Comparison of ENCODE assay signal across 1 cellular context in the genomic region with DNA sequence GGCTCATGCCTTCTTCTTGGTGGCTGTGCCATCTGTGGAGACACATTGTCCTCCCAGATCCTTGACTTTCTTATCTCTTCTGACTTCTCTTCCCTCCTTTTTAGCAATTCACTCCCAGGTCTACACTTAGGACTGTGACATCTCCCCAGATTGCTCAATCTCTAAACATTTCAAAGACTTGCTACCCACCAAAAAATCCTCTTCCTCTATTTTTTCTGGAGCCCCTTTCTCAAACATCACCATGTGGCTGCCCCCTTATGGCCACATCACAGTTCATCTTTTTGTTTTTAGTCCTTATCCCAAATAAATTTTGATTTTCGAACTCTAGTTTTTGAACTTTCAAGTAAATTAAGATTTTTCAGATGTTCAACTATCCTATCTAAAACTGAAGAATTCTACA.
TF ChIP-seq lines count a peak whose summit lies in the region.

No MANE protein-coding gene starts in this region.

TF ChIP-seq in SK-N-SH, 30 proteins besides CTCF, POLR2A, EP300 and RAD21 (continued from another document):
- TF ChIP-seq, protein P1, sequence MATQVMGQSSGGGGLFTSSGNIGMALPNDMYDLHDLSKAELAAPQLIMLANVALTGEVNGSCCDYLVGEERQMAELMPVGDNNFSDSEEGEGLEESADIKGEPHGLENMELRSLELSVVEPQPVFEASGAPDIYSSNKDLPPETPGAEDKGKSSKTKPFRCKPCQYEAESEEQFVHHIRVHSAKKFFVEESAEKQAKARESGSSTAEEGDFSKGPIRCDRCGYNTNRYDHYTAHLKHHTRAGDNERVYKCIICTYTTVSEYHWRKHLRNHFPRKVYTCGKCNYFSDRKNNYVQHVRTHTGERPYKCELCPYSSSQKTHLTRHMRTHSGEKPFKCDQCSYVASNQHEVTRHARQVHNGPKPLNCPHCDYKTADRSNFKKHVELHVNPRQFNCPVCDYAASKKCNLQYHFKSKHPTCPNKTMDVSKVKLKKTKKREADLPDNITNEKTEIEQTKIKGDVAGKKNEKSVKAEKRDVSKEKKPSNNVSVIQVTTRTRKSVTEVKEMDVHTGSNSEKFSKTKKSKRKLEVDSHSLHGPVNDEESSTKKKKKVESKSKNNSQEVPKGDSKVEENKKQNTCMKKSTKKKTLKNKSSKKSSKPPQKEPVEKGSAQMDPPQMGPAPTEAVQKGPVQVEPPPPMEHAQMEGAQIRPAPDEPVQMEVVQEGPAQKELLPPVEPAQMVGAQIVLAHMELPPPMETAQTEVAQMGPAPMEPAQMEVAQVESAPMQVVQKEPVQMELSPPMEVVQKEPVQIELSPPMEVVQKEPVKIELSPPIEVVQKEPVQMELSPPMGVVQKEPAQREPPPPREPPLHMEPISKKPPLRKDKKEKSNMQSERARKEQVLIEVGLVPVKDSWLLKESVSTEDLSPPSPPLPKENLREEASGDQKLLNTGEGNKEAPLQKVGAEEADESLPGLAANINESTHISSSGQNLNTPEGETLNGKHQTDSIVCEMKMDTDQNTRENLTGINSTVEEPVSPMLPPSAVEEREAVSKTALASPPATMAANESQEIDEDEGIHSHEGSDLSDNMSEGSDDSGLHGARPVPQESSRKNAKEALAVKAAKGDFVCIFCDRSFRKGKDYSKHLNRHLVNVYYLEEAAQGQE (IDR thresholded peaks at IDR 0.05; ENCODE audit: low read depth, low read length): no peak
- TF ChIP-seq PBX3 (IDR thresholded peaks at IDR 0.05): no peak
- TF ChIP-seq, protein P2, sequence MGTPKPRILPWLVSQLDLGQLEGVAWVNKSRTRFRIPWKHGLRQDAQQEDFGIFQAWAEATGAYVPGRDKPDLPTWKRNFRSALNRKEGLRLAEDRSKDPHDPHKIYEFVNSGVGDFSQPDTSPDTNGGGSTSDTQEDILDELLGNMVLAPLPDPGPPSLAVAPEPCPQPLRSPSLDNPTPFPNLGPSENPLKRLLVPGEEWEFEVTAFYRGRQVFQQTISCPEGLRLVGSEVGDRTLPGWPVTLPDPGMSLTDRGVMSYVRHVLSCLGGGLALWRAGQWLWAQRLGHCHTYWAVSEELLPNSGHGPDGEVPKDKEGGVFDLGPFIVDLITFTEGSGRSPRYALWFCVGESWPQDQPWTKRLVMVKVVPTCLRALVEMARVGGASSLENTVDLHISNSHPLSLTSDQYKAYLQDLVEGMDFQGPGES (IDR thresholded peaks at IDR 0.05; ENCODE audit: low read depth, low read length): no peak
- no peak for TF ChIP-seq FOXJ3 (CRISPR knock-in tag; IDR thresholded peaks at IDR 0.05)
- no peak for TF ChIP-seq EZH2phosphoT487 (IDR thresholded peaks at IDR 0.05; ENCODE audit: borderline replicate concordance, low read depth)
- no peak for TF ChIP-seq MXI1 (IDR thresholded peaks at IDR 0.05; ENCODE audit: low read depth, low read length)
- no peak for TF ChIP-seq FOSL2 (IDR thresholded peaks at IDR 0.05; ENCODE audit: borderline replicate concordance, low read depth)
- no peak for TF ChIP-seq POLR2AphosphoS5 (IDR thresholded peaks at IDR 0.05; ENCODE audit: low read depth, low read length)
- no peak for TF ChIP-seq SIN3A (IDR thresholded peaks at IDR 0.05; ENCODE audit: borderline replicate concordance, low read depth, low read length)
